ENCODE assay signal across 9 cellular contexts in the genomic region with DNA sequence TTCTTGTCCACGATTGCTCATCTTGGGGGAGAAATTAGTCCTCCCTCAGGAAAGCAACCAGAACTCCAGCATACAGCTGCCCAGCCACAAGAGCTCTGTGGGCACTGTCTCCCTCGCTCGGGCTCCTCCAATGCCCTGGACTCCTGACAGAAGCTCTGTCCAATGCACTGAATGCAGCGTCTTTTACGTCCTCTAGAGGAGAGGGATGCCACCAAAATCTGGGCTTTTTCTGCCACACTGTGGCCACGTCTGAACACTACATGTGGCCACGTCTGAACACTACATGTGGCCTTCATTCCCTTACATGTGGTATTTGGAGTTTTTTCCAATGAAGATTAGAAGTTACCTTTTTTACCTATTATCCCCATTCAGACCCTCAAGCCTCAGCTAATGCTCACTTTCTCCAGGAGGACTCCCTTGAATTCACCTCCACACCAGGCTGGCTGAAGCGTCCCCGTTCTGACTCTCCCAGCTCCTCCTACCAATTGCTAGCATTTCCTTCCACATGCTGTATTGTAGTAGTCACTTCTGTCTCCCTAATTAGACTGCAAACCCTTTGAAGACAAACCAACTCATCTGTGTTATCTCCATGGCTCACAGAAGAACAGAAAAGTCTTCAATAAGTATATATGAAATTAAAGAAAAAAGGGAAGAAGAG.
DNase-seq lines count a peak whose midpoint lies in the region; ATAC-seq, FAIRE-seq and TF ChIP-seq lines count a peak whose summit lies in the region.
"Had no signal": no experiment of that assay in that cellular context is flagged by ENCODE, and none has a peak within 500 bp of the region (broad histone marks: within the 10 kb centered on the region; RNA-seq: fewer than 3 reads in every experiment).

No MANE protein-coding gene starts in this region.

- no peaks in the 10 kb centered on the region for H3K27me3 ChIP-seq in pancreas

- intact Hi-C loops in pancreas (cut with DNase I): loop anchor here in 2 of 3 donors (10.0 kb wide), 1 partner anchor 460 kb away; no protein-coding TSS in a partner anchor

- DNase-seq in NCI-H187 treated with DMSO at 0.1 percent for 48 hours (lab: John Stamatoyannopoulos, UW): peak; percentile 37
- no peak for DNase-seq in NCI-H187 (lab: John Stamatoyannopoulos, UW)
- DNase-seq in HCEC 1CT: peak; percentile 84
- DNase-seq in NCI-H1694 (lab: John Stamatoyannopoulos, UW): peak; percentile 71
- DNase-seq in SW480 (ENCODE audit: low spot score): peak; percentile 90
- peak; percentile 68 for DNase-seq in foreskin melanocyte
- peak in 5 of 6 donors; percentile 28 to 70 (median 34) for DNase-seq in pancreas

- no peaks in the 10 kb centered on the region for H3K9me3 ChIP-seq in pancreas

- peak; percentile 26 to 74 (median 50) for TF ChIP-seq CTCF in pancreas (IDR thresholded peaks at IDR 0.05)

- H3K36me3 ChIP-seq in pancreas: no peaks in the 10 kb centered on the region

- no peaks in the 10 kb centered on the region for H3K4me1 ChIP-seq in pancreas

- H3K27ac ChIP-seq in pancreas: no peak overlapping the region

- no peak for FAIRE-seq in pancreas (lab: Jason Lieb, UNC)
- FAIRE-seq: endometrium had no signal

- peak overlapping the region in 1 of 4 donors; percentile 4 for H3K4me3 ChIP-seq in pancreas

- ATAC-seq in pancreas (peak; percentile 88 to 98 (median 96)), GM21528 (IDR thresholded peaks at IDR 0.05; ENCODE audit: low FRiP score, unreplicated experiment) (no peak)

- 21% methylated on average over 9 of the region's 9 CpGs for WGBS in pancreas, 2 donors

Comparison
In these comparisons a context has a peak if more than half of its experiments do, and no peak if none do; other contexts are left out.
1. DNase-seq: peak in NCI-H187 treated with DMSO at 0.1 percent for 48 hours (single experiment), HCEC 1CT (single experiment), NCI-H1694 (single experiment), SW480 (single experiment), foreskin melanocyte (single experiment) and pancreas (5 of 6); none in NCI-H187 (0 of 2).